15 cellular contexts compared by ENCODE assay signal in the genomic region with DNA sequence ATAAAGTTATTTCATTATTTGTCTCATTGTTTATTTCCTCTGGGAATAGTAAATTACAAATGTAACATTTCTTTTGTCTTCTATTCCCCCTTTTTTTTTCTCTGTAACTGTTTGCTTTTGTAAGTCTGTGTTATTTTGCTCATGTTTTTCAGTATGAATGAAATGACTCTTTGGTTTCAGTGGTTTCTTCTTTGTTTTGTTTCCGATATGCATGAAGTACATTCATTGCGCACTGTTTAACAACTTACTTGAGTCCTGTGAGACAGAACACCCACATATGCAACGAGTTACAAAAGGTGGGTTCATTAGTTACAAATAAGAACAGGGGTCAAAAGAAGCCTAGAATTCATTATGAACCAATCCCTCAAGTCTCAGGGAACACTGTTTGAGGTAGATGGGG.
DNase-seq lines count a peak whose midpoint lies in the region; ATAC-seq and TF ChIP-seq lines count a peak whose summit lies in the region.
"Had no signal": no experiment of that assay in that cellular context is flagged by ENCODE, and none has a peak within 500 bp of the region (broad histone marks: within the 10 kb centered on the region; RNA-seq: fewer than 3 reads in every experiment).

No MANE protein-coding gene starts in this region.

- POLR2A ChIA-PET in HEK293T (lab: Yijun Ruan, JAX): no interaction called here

- DNase-seq in NCI-H1417 (lab: John Stamatoyannopoulos, UW) (no peak), GDM1 (lab: John Stamatoyannopoulos, UW) (no peak), HEK293T (ENCODE audit: extremely low spot score) (no peak), mucosa of gallbladder (ENCODE audit: low spot score) (no peak)
- DNase-seq: activated CD4-positive, alpha-beta T cell treated with anti-CD3 and anti-CD28 coated beads for 4 hours; activated gamma-delta T cell treated with Interleukin-2 at 50 U/mL for 16 hours; IMR-90; mesenchymal stem cell; NCI-H2081 treated with DMSO at 0.1 percent for 48 hours; pancreas; stimulated activated naive B cell treated with anti-CD40 and anti-IgM and Interleukin-4, amounts not matched to agents 10 μg/mL and 1 μg/mL and 100 μg/mL, for 72 hours had no signal

- ATAC-seq in GM18499 (IDR thresholded peaks at IDR 0.05; ENCODE audit: insufficient read depth, unreplicated experiment) (peak; percentile 100), GM19452 (IDR thresholded peaks at IDR 0.05; ENCODE audit: unreplicated experiment) (peak; percentile 84), HG02840 (IDR thresholded peaks at IDR 0.05; ENCODE audit: low FRiP score, unreplicated experiment) (peak; percentile 82), HG03439 (IDR thresholded peaks at IDR 0.05; ENCODE audit: unreplicated experiment) (peak; percentile 98)
- ATAC-seq: pancreas had no signal

- CTCF ChIA-PET in HEK293T (lab: Yijun Ruan, JAX): no interaction called here

TF ChIP-seq in HEK293T, 16 proteins besides CTCF, POLR2A, EP300 and RAD21:
- TF ChIP-seq ARNT (IDR thresholded peaks at IDR 0.05) (no peak), TARDBP (IDR thresholded peaks at IDR 0.05) (no peak), SUZ12 (IDR thresholded peaks at IDR 0.05) (no peak), FOXM1 (IDR thresholded peaks at IDR 0.05; ENCODE audit: borderline replicate concordance) (no peak), L3MBTL2 (conservative IDR thresholded peaks at IDR 0.05) (no peak), FOXA1 (IDR thresholded peaks at IDR 0.05) (no peak)
- TF ChIP-seq, protein P1, sequence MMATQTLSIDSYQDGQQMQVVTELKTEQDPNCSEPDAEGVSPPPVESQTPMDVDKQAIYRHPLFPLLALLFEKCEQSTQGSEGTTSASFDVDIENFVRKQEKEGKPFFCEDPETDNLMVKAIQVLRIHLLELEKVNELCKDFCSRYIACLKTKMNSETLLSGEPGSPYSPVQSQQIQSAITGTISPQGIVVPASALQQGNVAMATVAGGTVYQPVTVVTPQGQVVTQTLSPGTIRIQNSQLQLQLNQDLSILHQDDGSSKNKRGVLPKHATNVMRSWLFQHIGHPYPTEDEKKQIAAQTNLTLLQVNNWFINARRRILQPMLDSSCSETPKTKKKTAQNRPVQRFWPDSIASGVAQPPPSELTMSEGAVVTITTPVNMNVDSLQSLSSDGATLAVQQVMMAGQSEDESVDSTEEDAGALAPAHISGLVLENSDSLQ (IDR thresholded peaks at IDR 0.05): no peak
